8 cellular contexts compared by ENCODE assay signal in genomic region chr11:16945671-16946469, GRCh38.
DNase-seq lines count a peak whose midpoint lies in the region; ATAC-seq and TF ChIP-seq lines count a peak whose summit lies in the region.

No MANE protein-coding gene starts in this region.

- TF ChIP-seq CTCF in fibroblast of pulmonary artery (IDR thresholded peaks at IDR 0.05; ENCODE audit: low read length, missing control alignments) (peak; percentile 66), neural cell (IDR thresholded peaks at IDR 0.05; ENCODE audit: poor library complexity, severe bottlenecking) (peak; percentile 70)

- no peak overlapping the region for H3K9ac ChIP-seq in neural cell (ENCODE audit: low read length)

- no peaks in the 10 kb centered on the region for H4K20me1 ChIP-seq in neural cell (ENCODE audit: insufficient read depth)

- TF ChIP-seq RAD21 in neural cell (conservative IDR thresholded peaks at IDR 0.05): peak; percentile 74

- TF ChIP-seq EP300 in neural cell (conservative IDR thresholded peaks at IDR 0.05; ENCODE audit: poor library complexity, severe bottlenecking): no peak

- H3K4me1 Mint-ChIP-seq in CD8-positive, alpha-beta memory T cell: peaks cover 0 to 3% (median 0%) of the 10 kb centered on the region in 3 donors
- H3K4me1 Mint-ChIP-seq in activated CD4-positive, alpha-beta T cell treated with anti-CD3 and anti-CD28 coated beads, Interleukin-2, amount 10 ng/mL, durations not matched to agents 24 days and 14 days: peaks cover 5% of the 10 kb centered on the region

- ATAC-seq in GM18867 (IDR thresholded peaks at IDR 0.05; ENCODE audit: unreplicated experiment) (peak; percentile 63), HG03025 (IDR thresholded peaks at IDR 0.05; ENCODE audit: low FRiP score, unreplicated experiment) (peak; percentile 84), HG02970 (IDR thresholded peaks at IDR 0.05; ENCODE audit: low FRiP score, unreplicated experiment) (no peak)

- H3K79me2 ChIP-seq in neural cell (replicated peaks; ENCODE audit: insufficient read depth, low read length): no peaks in the 10 kb centered on the region

- intact Hi-C loops in activated CD4-positive, alpha-beta T cell treated with anti-CD3 and anti-CD28 coated beads, Interleukin-2, amount 10 ng/mL, durations not matched to agents 24 days and 14 days (cut with micrococcal nuclease): loop anchor here (1.0 kb wide), 1 partner anchor 117 kb away; no protein-coding TSS in a partner anchor

- no peaks in the 10 kb centered on the region for H3K36me3 Mint-ChIP-seq in CD8-positive, alpha-beta memory T cell
- H3K36me3 Mint-ChIP-seq in activated CD4-positive, alpha-beta T cell treated with anti-CD3 and anti-CD28 coated beads, Interleukin-2, amount 10 ng/mL, durations not matched to agents 24 days and 14 days (ENCODE audit: low read depth): no peaks in the 10 kb centered on the region

- POLR2A ChIA-PET in CD8-positive, alpha-beta memory T cell (lab: Charles Lee): no interaction called here

- H3K27ac Mint-ChIP-seq in CD8-positive, alpha-beta memory T cell: peak overlapping the region in 5 of 8 donors; percentile 1 to 78 (median 25)
- peak overlapping the region; percentile 21 for H3K27ac Mint-ChIP-seq in activated CD4-positive, alpha-beta T cell treated with anti-CD3 and anti-CD28 coated beads, Interleukin-2, amount 10 ng/mL, durations not matched to agents 24 days and 14 days

- no peaks in the 10 kb centered on the region for H3K36me3 ChIP-seq in CD8-positive, alpha-beta memory T cell (ENCODE audit: insufficient read depth, low read length)
- H3K36me3 ChIP-seq in neural cell (ENCODE audit: insufficient read depth, low read length): no peaks in the 10 kb centered on the region

- CTCF ChIA-PET in CD8-positive, alpha-beta memory T cell (lab: Charles Lee): interaction anchor here (1.2 to 1.6 kb wide), 3 partner anchors 117 to 122 kb away, joined by 4 read pairs; no protein-coding TSS in a partner anchor

- no peak overlapping the region for H3K27ac ChIP-seq in CD8-positive, alpha-beta memory T cell (ENCODE audit: low read depth, low read length)
- no peak overlapping the region for H3K27ac ChIP-seq in neural cell (ENCODE audit: low read length)

- H3K27me3 ChIP-seq in CD8-positive, alpha-beta memory T cell (ENCODE audit: insufficient read depth, low read length, poor library complexity, severe bottlenecking): no peaks in the 10 kb centered on the region
- no peaks in the 10 kb centered on the region for H3K27me3 ChIP-seq in neural cell (ENCODE audit: insufficient read depth, low read depth, low read length)

- H3K9me3 ChIP-seq in CD8-positive, alpha-beta memory T cell (ENCODE audit: low read length): no peaks in the 10 kb centered on the region
- no peaks in the 10 kb centered on the region for H3K9me3 ChIP-seq in neural cell (ENCODE audit: low read length)

- peaks cover 3 to 4% of the 10 kb centered on the region in 2 donors for H3K27me3 Mint-ChIP-seq in CD8-positive, alpha-beta memory T cell
- H3K27me3 Mint-ChIP-seq in activated CD4-positive, alpha-beta T cell treated with anti-CD3 and anti-CD28 coated beads, Interleukin-2, amount 10 ng/mL, durations not matched to agents 24 days and 14 days: peaks cover 1% of the 10 kb centered on the region

- H3F3A ChIP-seq in neural cell (ENCODE audit: insufficient read depth, low read length, poor library complexity, severe bottlenecking): no peaks in the 10 kb centered on the region

- DNase-seq in CD8-positive, alpha-beta memory T cell: peak in 3 of 5 donors; percentile 7 to 55 (median 25)
- DNase-seq in NCI-H2029 (lab: John Stamatoyannopoulos, UW): peak; percentile 71
- DNase-seq in activated CD4-positive, alpha-beta T cell treated with anti-CD3 and anti-CD28 coated beads, Interleukin-2, amount 10 ng/mL, durations not matched to agents 24 days and 14 days: peak; percentile 77
- peak; percentile 60 for DNase-seq in fibroblast of pulmonary artery (ENCODE audit: low read depth)

- H3K4me3 Mint-ChIP-seq in CD8-positive, alpha-beta memory T cell: no peak overlapping the region
- H3K4me3 Mint-ChIP-seq in activated CD4-positive, alpha-beta T cell treated with anti-CD3 and anti-CD28 coated beads, Interleukin-2, amount 10 ng/mL, durations not matched to agents 24 days and 14 days: no peak overlapping the region

- no peaks in the 10 kb centered on the region for H3K9me3 Mint-ChIP-seq in CD8-positive, alpha-beta memory T cell
- H3K9me3 Mint-ChIP-seq in activated CD4-positive, alpha-beta T cell treated with anti-CD3 and anti-CD28 coated beads, Interleukin-2, amount 10 ng/mL, durations not matched to agents 24 days and 14 days: no peaks in the 10 kb centered on the region

- no peak overlapping the region for H3K4me2 ChIP-seq in neural cell (ENCODE audit: low read length)

- H2AFZ ChIP-seq in neural cell (ENCODE audit: low read depth, low read length): no peak overlapping the region

- no peaks in the 10 kb centered on the region for H3K4me1 ChIP-seq in CD8-positive, alpha-beta memory T cell (ENCODE audit: insufficient read depth, low read length)

- H3K9me2 ChIP-seq in neural cell (ENCODE audit: insufficient read depth, low read length): no peaks in the 10 kb centered on the region

- H3K4me3 ChIP-seq in CD8-positive, alpha-beta memory T cell (ENCODE audit: low read length): no peak overlapping the region
- H3K4me3 ChIP-seq in fibroblast of pulmonary artery (replicated peaks; ENCODE audit: low read depth, low read length) (no peak overlapping the region), neural cell (ENCODE audit: low read length) (no peak overlapping the region)

TF ChIP-seq in neural cell, 6 proteins besides CTCF, POLR2A, EP300 and RAD21:
- TF ChIP-seq TAF1 (IDR thresholded peaks at IDR 0.05; ENCODE audit: low read depth) (no peak), SMC3 (conservative IDR thresholded peaks at IDR 0.05; ENCODE audit: poor library complexity) (peak; percentile 72)

Comparison
In these comparisons a context has a peak if more than half of its experiments do, and no peak if none do; other contexts are left out.
1. DNase-seq: peak in every context shown above with its lines; median percentile 77 in activated CD4-positive, alpha-beta T cell treated with anti-CD3 and anti-CD28 coated beads, Interleukin-2, amount 10 ng/mL, durations not matched to agents 24 days and 14 days; 71 in NCI-H2029; 60 in fibroblast of pulmonary artery; 25 in CD8-positive, alpha-beta memory T cell.